Comparison of ENCODE assay signal across 8 cellular contexts in the genomic region with DNA sequence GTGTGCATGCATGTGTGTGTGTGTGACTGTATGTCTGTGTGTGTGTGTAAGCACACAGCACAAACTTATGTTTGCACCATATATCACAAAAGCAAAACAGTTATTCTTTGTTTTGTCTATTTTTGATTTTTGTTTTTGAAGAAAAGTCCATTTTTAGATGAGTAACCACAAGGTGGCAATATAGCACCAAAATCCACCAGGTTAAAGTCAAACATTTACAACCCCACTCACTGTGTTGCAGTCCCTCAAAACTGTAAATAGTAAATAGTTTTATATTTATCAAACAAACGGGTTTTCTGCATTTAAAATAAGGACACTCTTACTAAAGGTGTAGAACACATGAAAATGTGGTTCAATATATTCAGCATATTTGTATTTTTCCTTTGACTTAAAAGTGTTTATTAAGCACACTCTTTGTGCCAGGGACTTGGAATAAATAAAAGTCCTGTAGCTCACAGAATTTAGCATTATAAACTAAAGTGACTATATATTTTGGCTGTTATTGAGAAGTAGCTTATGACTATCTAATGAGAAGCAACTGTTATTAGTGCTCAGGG.
DNase-seq lines count a peak whose midpoint lies in the region; TF ChIP-seq lines count a peak whose summit lies in the region.

No MANE protein-coding gene starts in this region.

- H3K36me3 ChIP-seq in mesenchymal stem cell (ENCODE audit: control insufficient read depth in 1 of 2, insufficient read depth in 2 of 2, low read depth in 1 of 2, low read length in 2 of 2) (no peaks in the 10 kb centered on the region), ascending aorta (no peaks in the 10 kb centered on the region)

- no peak overlapping the region for H2BK12ac ChIP-seq in mesenchymal stem cell (ENCODE audit: low read length in 2 of 2)

- peak overlapping the region in 1 of 2 experiments; percentile 79 for H3K18ac ChIP-seq in mesenchymal stem cell (ENCODE audit: low read depth in 1 of 2, low read length in 2 of 2)

- H3K9ac ChIP-seq in mesenchymal stem cell (ENCODE audit: low read length), result no peak overlapping the region

- no peak overlapping the region for H3K4ac ChIP-seq in mesenchymal stem cell (ENCODE audit: low read depth in 1 of 2, low read length in 2 of 2)

- H2AK5ac ChIP-seq in mesenchymal stem cell (ENCODE audit: low read length, severe bottlenecking), result no peak overlapping the region

- H3K14ac ChIP-seq in mesenchymal stem cell (ENCODE audit: low read length in 2 of 2), result no peak overlapping the region

- H3K4me3 ChIP-seq in LNCaP clone FGC (ENCODE audit: low read depth, low read length) (no peak overlapping the region), mesenchymal stem cell (ENCODE audit: insufficient read depth in 1 of 2, low read depth in 1 of 2, low read length in 2 of 2) (no peak overlapping the region), ascending aorta (no peak overlapping the region)

- no peak overlapping the region for H3K4me2 ChIP-seq in mesenchymal stem cell (ENCODE audit: low read length, poor library complexity, severe bottlenecking)

- peak; percentile 11 for DNase-seq in LNCaP clone FGC (ENCODE audit: low read depth)
- DNase-seq in mesenchymal stem cell, result peak; percentile 58
- no peak for DNase-seq in activated T-cell treated with anti-CD3 and anti-CD28 coated beads for 4 hours
- DNase-seq in activated naive CD4-positive, alpha-beta T cell treated with Interleukin-2 at 50 U/mL for 16 hours, result no peak
- DNase-seq in MV-4-11 (lab: John Stamatoyannopoulos, UW), result no peak
- DNase-seq in ascending aorta (ENCODE audit: low spot score in 2 of 2), result no peak

- H3K27ac ChIP-seq in mesenchymal stem cell (ENCODE audit: low read length, poor library complexity, severe bottlenecking) (no peak overlapping the region), ascending aorta (no peak overlapping the region)

- no CpG with 5 or more reads among the region's 1 CpG for whole genome bisulfite sequencing in mesenchymal stem cell

- TF ChIP-seq CTCF in GM12872 (IDR thresholded peaks at IDR 0.05; ENCODE audit: insufficient read depth, low read depth, low read length) (peak; percentile 38; the same call in 1 of the 3 replicates), LNCaP clone FGC (IDR thresholded peaks at IDR 0.05; ENCODE audit: control insufficient read depth, extremely low read depth, insufficient read depth) (peak; percentile 42), brain (conservative IDR thresholded peaks at IDR 0.05) (peak; percentile 89 to 91), ascending aorta (IDR thresholded peaks at IDR 0.05) (peak in 1 of 3 experiments; percentile 23)

- no peak overlapping the region for H3K4me3 Mint-ChIP-seq in brain

- H2BK5ac ChIP-seq in mesenchymal stem cell (ENCODE audit: low read depth, low read length, poor library complexity, severe bottlenecking), result no peak overlapping the region

- no peak overlapping the region for H3K27ac Mint-ChIP-seq in brain

- H3K79me1 ChIP-seq in mesenchymal stem cell (replicated peaks; ENCODE audit: low read length, poor library complexity, severe bottlenecking), result no peaks in the 10 kb centered on the region

- H3K27me3 Mint-ChIP-seq in brain, result no peaks in the 10 kb centered on the region

- no peaks in the 10 kb centered on the region for H3K27me3 ChIP-seq in mesenchymal stem cell (ENCODE audit: control insufficient read depth in 1 of 2, insufficient read depth in 1 of 2, low read length in 2 of 2)
- H3K27me3 ChIP-seq in ascending aorta, result no peaks in the 10 kb centered on the region

- H2BK15ac ChIP-seq in mesenchymal stem cell (ENCODE audit: low read depth, poor library complexity, severe bottlenecking), result no peak overlapping the region

- H3K9me3 ChIP-seq in mesenchymal stem cell (ENCODE audit: control insufficient read depth, low read length) (no peaks in the 10 kb centered on the region), ascending aorta (no peaks in the 10 kb centered on the region)

- H3K4me1 ChIP-seq in mesenchymal stem cell (ENCODE audit: control insufficient read depth, insufficient read depth, low read depth, low read length) (no peaks in the 10 kb centered on the region), ascending aorta (no peaks in the 10 kb centered on the region)

- no peak overlapping the region for H2AFZ ChIP-seq in mesenchymal stem cell (ENCODE audit: low read depth, low read length)

- intact Hi-C loops in ascending aorta (cut with DNase I), result no loop called here

- H3K4me1 Mint-ChIP-seq in brain, result no peaks in the 10 kb centered on the region

- H3K36me3 Mint-ChIP-seq in brain, result no peaks in the 10 kb centered on the region

- H3K23ac ChIP-seq in mesenchymal stem cell (ENCODE audit: low read length in 2 of 2), result no peak overlapping the region

- no peak overlapping the region for H4K91ac ChIP-seq in mesenchymal stem cell (ENCODE audit: low read length)

- H4K8ac ChIP-seq in mesenchymal stem cell (ENCODE audit: low read length), result no peak overlapping the region

- H3K9me3 Mint-ChIP-seq in brain, result no peaks in the 10 kb centered on the region

- H2BK120ac ChIP-seq in mesenchymal stem cell (ENCODE audit: low read depth, low read length), result no peak overlapping the region

Comparison
In these comparisons a context has a peak if more than half of its experiments do, and no peak if none do; other contexts are left out.
1. DNase-seq: peak in LNCaP clone FGC (single experiment) and mesenchymal stem cell (single experiment); none in activated T-cell treated with anti-CD3 and anti-CD28 coated beads for 4 hours (single experiment), activated naive CD4-positive, alpha-beta T cell treated with Interleukin-2 at 50 U/mL for 16 hours (single experiment), MV-4-11 (single experiment) and ascending aorta (0 of 2).